ENCODE assay signal across 24 cellular contexts in the genomic region with DNA sequence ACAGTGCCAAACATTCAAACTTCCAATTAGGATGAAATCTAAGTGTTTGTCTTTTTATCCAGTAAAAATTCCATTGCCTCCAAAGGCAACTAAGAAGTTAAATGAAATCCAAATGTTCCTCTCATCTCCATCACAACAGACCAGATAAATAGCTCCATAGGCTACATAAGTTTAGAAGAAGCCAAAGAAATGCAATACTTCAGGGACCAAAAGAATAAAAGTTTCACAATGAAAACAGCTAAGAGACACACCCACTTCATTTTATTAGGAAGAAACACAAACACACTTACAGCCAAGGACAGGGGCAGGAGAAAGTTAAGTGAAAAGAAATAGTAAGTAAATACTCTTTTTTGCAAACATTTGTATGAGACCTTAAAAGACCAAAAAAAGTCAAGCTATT.
DNase-seq lines count a peak whose midpoint lies in the region; ATAC-seq and TF ChIP-seq lines count a peak whose summit lies in the region.
"Had no signal": no experiment of that assay in that cellular context is flagged by ENCODE, and none has a peak within 500 bp of the region (broad histone marks: within the 10 kb centered on the region; RNA-seq: fewer than 3 reads in every experiment).

No MANE protein-coding gene starts in this region.

- ATAC-seq in HG02623 (IDR thresholded peaks at IDR 0.05; ENCODE audit: unreplicated experiment): no peak
- ATAC-seq: HCT116, HepG2, K562 had no signal

- no peak for TF ChIP-seq CTCF in cardiac fibroblast (IDR thresholded peaks at IDR 0.05; ENCODE audit: low read depth, low read length)

- peak; percentile 15 for DNase-seq in GM03348 (ENCODE audit: low spot score)
- peak; percentile 1 to 2 for DNase-seq in cardiac fibroblast (ENCODE audit: low read depth in 2 of 2)
- DNase-seq in fibroblast of the conjunctiva (ENCODE audit: low read depth): peak; percentile 13
- no peak for DNase-seq in kidney glomerular epithelial cell (lab: John Stamatoyannopoulos, UW)
- no peak for DNase-seq in NCI-H524 treated with DMSO at 0.1 percent for 48 hours (lab: John Stamatoyannopoulos, UW)
- no peak for DNase-seq in SW480 (ENCODE audit: low spot score)
- DNase-seq: Caco-2; CD4-positive, alpha-beta memory T cell; DMS 273 treated with DMSO at 0.1 percent for 48 hours; DMS79 treated with DMSO at 0.1 percent for 48 hours; GM23248; MG63; NCI-H1092; NCI-H1436; NCI-H187 treated with DMSO at 0.1 percent for 48 hours; NCI-H774; Peyer's patch; SJCRH30; T-helper 1 cell had no signal

- H3K4me3 ChIP-seq in cardiac fibroblast (replicated peaks in 1 of 2; ENCODE audit: low read depth in 2 of 2, low read length in 2 of 2): no peak overlapping the region
- H3K4me3 ChIP-seq: BLaER1 treated with 17β-estradiol and CSF1 and Interleukin-3, amounts not matched to agents 10 nM and 100 nM; GM23248; K562; MG63; Peyer's patch; SJCRH30 had no signal

Comparison
In these comparisons a context has a peak if more than half of its experiments do, and no peak if none do; other contexts are left out.
1. DNase-seq: peak in GM03348 (single experiment), cardiac fibroblast (2 of 2) and fibroblast of the conjunctiva (single experiment); none in kidney glomerular epithelial cell (single experiment), NCI-H524 treated with DMSO at 0.1 percent for 48 hours (single experiment) and SW480 (single experiment).